ENCODE assay signal across 14 cellular contexts in the genomic region with DNA sequence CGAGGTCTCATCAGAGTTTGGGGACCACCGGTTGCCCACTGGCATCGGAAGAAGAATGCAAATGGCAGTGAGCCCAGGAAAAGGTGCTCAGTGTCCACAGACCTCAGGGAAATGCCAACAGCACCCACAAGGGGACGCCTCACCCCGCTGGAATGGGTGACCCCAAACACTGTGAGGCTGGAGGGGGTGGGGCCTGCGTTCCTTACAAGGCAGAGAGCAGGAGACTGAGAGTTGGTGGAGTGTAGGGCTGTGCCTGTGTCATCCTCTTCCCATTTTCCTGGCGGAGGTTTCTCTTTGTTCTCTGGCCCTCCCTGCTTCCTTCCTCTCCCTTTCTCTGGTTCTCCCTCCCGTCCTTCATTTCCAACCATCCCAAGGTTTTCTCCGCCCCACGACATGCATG. TPM values are rescaled to one million over a fixed set of nuclear protein-coding genes. Genes with fewer than 3 reads are reported as not detected.
A peak's percentile ranks its signal among the peaks of the same experiment; 100 is the strongest.
DNase-seq lines count a peak whose midpoint lies in the region; ATAC-seq, FAIRE-seq and TF ChIP-seq lines count a peak whose summit lies in the region.
"Not testable (repeated sequence)": the region's sequence is repeated elsewhere in the genome, so short reads cannot be mapped to it uniquely, and the experiment has no call there.
"Had no signal": no experiment of that assay in that cellular context is flagged by ENCODE, and none has a peak within 500 bp of the region (broad histone marks: within the 10 kb centered on the region; RNA-seq: fewer than 3 reads in every experiment).

No MANE protein-coding gene starts in this region.

- H3K27me3 ChIP-seq in DND-41 (ENCODE audit: insufficient read depth, low read length, poor library complexity); PC-3 (ENCODE audit: low read length): not testable (repeated sequence)
- H3K27me3 ChIP-seq in K562 (ENCODE audit: control insufficient read depth in 2 of 2, insufficient read depth in 2 of 2, low read length in 2 of 2) (peaks cover 16 to 31% of the 10 kb centered on the region in 2 experiments), fibroblast of lung (ENCODE audit: control insufficient read depth, insufficient read depth, low read length) (peaks cover 41% of the 10 kb centered on the region), upper lobe of right lung (peaks cover 78% of the 10 kb centered on the region)

- CTCF ChIA-PET in PC-3 (lab: Charles Lee); K562 (lab: Yijun Ruan, JAX; ENCODE audit: low intra/inter-chr PET ratio): not testable (repeated sequence)
- CTCF ChIA-PET in activated CD8-positive, alpha-beta T cell treated with anti-CD3 and anti-CD28 coated beads for 36 hours (lab: Charles Lee): interaction anchor here (2.0 to 2.3 kb wide), 2 partner anchors 8 to 63 kb away, joined by 4 to 10 read pairs; no protein-coding TSS in a partner anchor

- H3K9me3 ChIP-seq in DND-41 (ENCODE audit: insufficient read depth, low read length, severe bottlenecking); PC-3 (ENCODE audit: low read length); K562 (replicated peaks; ENCODE audit: control insufficient read depth, insufficient read depth, low read depth, low read length); fibroblast of lung (ENCODE audit: control insufficient read depth, insufficient read depth, low read depth, low read length); upper lobe of right lung: not testable (repeated sequence)

- H3K4me2 ChIP-seq in DND-41 (ENCODE audit: insufficient read depth, low read length); PC-3 (ENCODE audit: low read length); K562 (ENCODE audit: insufficient read depth, low read length): not testable (repeated sequence)
- H3K4me2 ChIP-seq in fibroblast of lung (ENCODE audit: extremely low read depth, insufficient read depth, low read length): peak overlapping the region; percentile 25

- not testable (repeated sequence) for H3K9me1 ChIP-seq in K562 (ENCODE audit: control insufficient read depth, insufficient read depth, low read length)

- not testable (repeated sequence) for H3K36me3 ChIP-seq in DND-41 (ENCODE audit: insufficient read depth, low read length); PC-3 (ENCODE audit: low read depth, low read length); K562 (ENCODE audit: control insufficient read depth, insufficient read depth, low read length); fibroblast of lung (ENCODE audit: control insufficient read depth, insufficient read depth, low read length); upper lobe of right lung

- H3K27ac Mint-ChIP-seq in activated CD8-positive, alpha-beta T cell treated with anti-CD3 and anti-CD28 coated beads for 36 hours; natural killer cell treated with Interleukin-12 subunit alpha and Interleukin-12 subunit beta and Interleukin-15 and Interleukin-18, amount 100 ng/mL, for 72 hours: not testable (repeated sequence)

- not testable (repeated sequence) for H4K20me1 ChIP-seq in DND-41 (ENCODE audit: insufficient read depth, low read length); PC-3 (ENCODE audit: low read length); K562 (replicated peaks; ENCODE audit: control insufficient read depth, insufficient read depth, low read length); fibroblast of lung (ENCODE audit: control insufficient read depth, extremely low read depth, insufficient read depth, low read length)

- not testable (repeated sequence) for H3K4me3 Mint-ChIP-seq in activated CD8-positive, alpha-beta T cell treated with anti-CD3 and anti-CD28 coated beads for 36 hours; natural killer cell treated with Interleukin-12 subunit alpha and Interleukin-12 subunit beta and Interleukin-15 and Interleukin-18, amount 100 ng/mL, for 72 hours

- 0% methylated on average over 1 of the region's 10 CpGs for WGBS in K562 (ENCODE audit: insufficient coverage, low coverage, missing lambda C conversion rate)

- TF ChIP-seq CTCF in DND-41 (IDR thresholded peaks at IDR 0.05; ENCODE audit: borderline replicate concordance, extremely low read depth, low read length, poor library complexity, severe bottlenecking); PC-3 (conservative IDR thresholded peaks at IDR 0.05; ENCODE audit: low read depth, low read length); activated CD8-positive, alpha-beta T cell treated with anti-CD3 and anti-CD28 coated beads for 36 hours (IDR thresholded peaks at IDR 0.05); fibroblast of lung (conservative IDR thresholded peaks at IDR 0.05 in 1 of 2, IDR thresholded peaks at IDR 0.05 in 1 of 2; ENCODE audit: low read depth in 1 of 2, low read length in 2 of 2); upper lobe of right lung (IDR thresholded peaks at IDR 0.05): not testable (repeated sequence)
- 0 out of 6 replicates have a peak, but pooled peaks of 1 of the 3 experiments have one; percentile 32 for TF ChIP-seq CTCF in K562 (IDR thresholded peaks at IDR 0.05 in 2 of 3, conservative IDR thresholded peaks at IDR 0.05 in 1 of 3; ENCODE audit: insufficient read depth in 2 of 3, low read depth in 1 of 3, low read length in 3 of 3)

- H3K27ac ChIP-seq in DND-41 (ENCODE audit: low read length); PC-3 (ENCODE audit: low read length); K562 (ENCODE audit: extremely low read depth, low read depth, low read length); fibroblast of lung (ENCODE audit: insufficient read depth, low read length); upper lobe of right lung: not testable (repeated sequence)

- not testable (repeated sequence) for H3K4me3 ChIP-seq in DND-41 (ENCODE audit: low read depth in 1 of 2, low read length in 2 of 2); PC-3 (ENCODE audit: low read length); K562; fibroblast of lung (replicated peaks in 1 of 4; ENCODE audit: control extremely low read depth in 1 of 4, insufficient read depth in 1 of 4, low read depth in 3 of 4, low read length in 4 of 4); upper lobe of right lung

- TF ChIP-seq EP300 in K562 (IDR thresholded peaks at IDR 0.05; ENCODE audit: low read length): not testable (repeated sequence)

- BruUV-seq in PC-3 (replicated peaks; lab: Mats Ljungman, UMichigan); K562 (replicated peaks; lab: Mats Ljungman, UMichigan): not testable (repeated sequence)

- H3K9ac ChIP-seq in DND-41 (ENCODE audit: low read depth, low read length); PC-3 (ENCODE audit: low read length); K562 (ENCODE audit: insufficient read depth in 1 of 2, low read depth in 2 of 2, low read length in 2 of 2); fibroblast of lung (ENCODE audit: insufficient read depth, low read length): not testable (repeated sequence)

- TF ChIP-seq POLR2A in K562 (conservative IDR thresholded peaks at IDR 0.05): not testable (repeated sequence)

- ATAC-seq in DND-41 (ENCODE audit: insufficient read depth, low read depth): peak; percentile 52; the same call in 1 of the 3 replicates
- ATAC-seq in PC-3: peak; percentile 75
- ATAC-seq in activated CD8-positive, alpha-beta T cell treated with anti-CD3 and anti-CD28 coated beads for 36 hours: peak; percentile 98
- peak; percentile 97 for ATAC-seq in K562
- ATAC-seq in left colon: peak; percentile 68
- ATAC-seq in natural killer cell treated with Interleukin-12 subunit alpha and Interleukin-12 subunit beta and Interleukin-15 and Interleukin-18, amount 100 ng/mL, for 72 hours: peak; percentile 63 to 73
- ATAC-seq in upper lobe of right lung: peak; percentile 86

- H2AFZ ChIP-seq in DND-41 (ENCODE audit: low read depth, low read length); PC-3 (ENCODE audit: low read length); K562 (ENCODE audit: low read depth, low read length); fibroblast of lung (ENCODE audit: low read length): not testable (repeated sequence)

- not testable (repeated sequence) for TF ChIP-seq RAD21 in K562 (CRISPR knock-in tag; conservative IDR thresholded peaks at IDR 0.05 in 1 of 2, IDR thresholded peaks at IDR 0.05 in 1 of 2)

- DNase-seq in DND-41; PC-3; activated CD8-positive, alpha-beta T cell treated with anti-CD3 and anti-CD28 coated beads for 36 hours; K562 (ENCODE audit: extremely low read depth in 1 of 4, low spot score in 3 of 4); fibroblast of lung (ENCODE audit: low read depth in 2 of 2); left colon; natural killer cell treated with Interleukin-12 subunit alpha and Interleukin-12 subunit beta and Interleukin-15 and Interleukin-18, amount 100 ng/mL, for 72 hours (ENCODE audit: low spot score); upper lobe of right lung: not testable (repeated sequence)

- intact Hi-C loops in PC-3 (cut with micrococcal nuclease); activated CD8-positive, alpha-beta T cell treated with anti-CD3 and anti-CD28 coated beads for 36 hours (cut with micrococcal nuclease); K562 (cut with micrococcal nuclease); left colon (cut with DNase I, micrococcal nuclease); upper lobe of right lung (cut with DNase I): not testable (repeated sequence)

- H3K4me1 Mint-ChIP-seq in activated CD8-positive, alpha-beta T cell treated with anti-CD3 and anti-CD28 coated beads for 36 hours (ENCODE audit: low read depth): peaks cover 10% of the 10 kb centered on the region
- H3K4me1 Mint-ChIP-seq in natural killer cell treated with Interleukin-12 subunit alpha and Interleukin-12 subunit beta and Interleukin-15 and Interleukin-18, amount 100 ng/mL, for 72 hours (ENCODE audit: low read depth in 2 of 2): not testable (repeated sequence)

- in situ Hi-C loops in K562 (cut with MboI): not testable (repeated sequence)

- not testable (repeated sequence) for H3F3A ChIP-seq in PC-3 (ENCODE audit: low read length, unreplicated experiment)

- H3K9me2 ChIP-seq in PC-3 (replicated peaks; ENCODE audit: low read length): not testable (repeated sequence)

- POLR2A ChIA-PET in PC-3 (lab: Charles Lee; ENCODE audit: unreplicated experiment); activated CD8-positive, alpha-beta T cell treated with anti-CD3 and anti-CD28 coated beads for 36 hours (lab: Charles Lee); K562 (lab: Yijun Ruan, JAX): not testable (repeated sequence)

- peaks cover 66% of the 10 kb centered on the region for H3K27me3 Mint-ChIP-seq in activated CD8-positive, alpha-beta T cell treated with anti-CD3 and anti-CD28 coated beads for 36 hours
- peaks cover 46 to 73% of the 10 kb centered on the region in 2 donors for H3K27me3 Mint-ChIP-seq in natural killer cell treated with Interleukin-12 subunit alpha and Interleukin-12 subunit beta and Interleukin-15 and Interleukin-18, amount 100 ng/mL, for 72 hours

- H3K79me2 ChIP-seq in DND-41 (ENCODE audit: insufficient read depth, low read length); PC-3 (ENCODE audit: low read length); K562 (ENCODE audit: control insufficient read depth, insufficient read depth, low read length); fibroblast of lung (ENCODE audit: control insufficient read depth, insufficient read depth, low read length): not testable (repeated sequence)

- H3K36me3 Mint-ChIP-seq in activated CD8-positive, alpha-beta T cell treated with anti-CD3 and anti-CD28 coated beads for 36 hours (ENCODE audit: low read depth); natural killer cell treated with Interleukin-12 subunit alpha and Interleukin-12 subunit beta and Interleukin-15 and Interleukin-18, amount 100 ng/mL, for 72 hours: not testable (repeated sequence)

- peak; percentile 63 for FAIRE-seq in K562 (lab: Jason Lieb, UNC)

- not testable (repeated sequence) for H3K4me1 ChIP-seq in DND-41 (ENCODE audit: insufficient read depth, low read length); PC-3 (ENCODE audit: insufficient read depth, low read length); K562 (replicated peaks in 1 of 2; ENCODE audit: control insufficient read depth in 2 of 2, insufficient read depth in 2 of 2, low read length in 2 of 2); fibroblast of lung (ENCODE audit: control insufficient read depth, extremely low read depth, insufficient read depth, low read length); upper lobe of right lung

- H3K9me3 Mint-ChIP-seq in activated CD8-positive, alpha-beta T cell treated with anti-CD3 and anti-CD28 coated beads for 36 hours; natural killer cell treated with Interleukin-12 subunit alpha and Interleukin-12 subunit beta and Interleukin-15 and Interleukin-18, amount 100 ng/mL, for 72 hours: not testable (repeated sequence)

RNA-seq across cellular contexts. Expression of a gene that starts 9.8 kb away (rescaled TPM):
- 0.86 and 0.87 TPM in 2 replicates for total RNA-seq in PC-3 (2014; rRNA removed)
- total RNA-seq in activated CD8-positive, alpha-beta T cell treated with anti-CD3 and anti-CD28 coated beads for 36 hours: 1 to 10 TPM; 2.5 to 2.7 TPM
- 2.2 and 5.9 TPM in 2 replicates for total RNA-seq in K562 (2011; cell fraction: chromatin; rRNA removed; ENCODE audit: low replicate concordance)
- total RNA-seq in K562 (2011; cell fraction: nucleolus; rRNA removed): 1.8 and 2.1 TPM in 2 replicates
- 2.8 and 3.3 TPM in 2 replicates for total RNA-seq in K562 (2011; cell fraction: nucleoplasm; rRNA removed)
- 1.5 and 1.8 TPM in 2 replicates for total RNA-seq in K562 (2014; rRNA removed)
- 2.5 and 3.4 TPM in 2 replicates for total RNA-seq in K562 (2014; rRNA removed; fragmentation: Illumina TruSeq; extraction: Trizol)
- 0.26 and 0.33 TPM in 2 replicates for total RNA-seq in K562 (2015; rRNA removed; fragmentation: Illumina TruSeq; extraction: Trizol)
- total RNA-seq in K562 (2021): 2.7 and 3.5 TPM in 2 replicates
- 1.1 and 1.3 TPM in 2 replicates for polyA plus RNA-seq in K562 (2011; rRNA removed)
- 0.40 and 0.91 TPM in 2 replicates for polyA plus RNA-seq in K562 (2011; cell fraction: cytosol; rRNA removed)
- 1.0 and 1.5 TPM in 2 replicates for polyA plus RNA-seq in K562 (2011; cell fraction: nucleus; rRNA removed)
- 1.3 and 14.7 TPM in 2 replicates for polyA plus RNA-seq in K562 (2012)
- 4.9 and 6.0 TPM in 2 replicates for polyA plus RNA-seq in K562 (2014; fragmentation: Illumina TruSeq; extraction: Trizol)
- polyA plus RNA-seq in K562 (2014; fragmentation: Nextera tagmentation; extraction: Ambion mirVana): 1 to 10 TPM; 1.2 to 2.5 TPM
- polyA plus RNA-seq in K562 (2014; rRNA removed): 2.7 and 3.3 TPM in 2 replicates
- polyA minus RNA-seq in K562 (2011; rRNA and poly(A)+ RNA removed): 0.67 and 0.99 TPM in 2 replicates
- polyA minus RNA-seq in K562 (2011; cell fraction: cytosol; rRNA and poly(A)+ RNA removed): 0.38 TPM in 1 of 2 replicates, not detected in the other
- polyA minus RNA-seq in K562 (2011; cell fraction: nucleus; rRNA and poly(A)+ RNA removed): 0.81 and 1.4 TPM in 2 replicates
- total RNA-seq in fibroblast of lung: 0.26 and 0.83 TPM in 2 replicates
- 1.1 and 2.1 TPM in 2 replicates for polyA plus RNA-seq in fibroblast of lung
- polyA plus RNA-seq in fibroblast of lung (2012): 0.89 and 1.5 TPM in 2 replicates
- 1.5 TPM in 1 of 2 replicates, not detected in the other for polyA minus RNA-seq in fibroblast of lung (ENCODE audit: low replicate concordance)
- total RNA-seq in left colon: under 1 TPM in 1 of 2 donors, not detected in 1; 0.09 TPM
- 1 to 10 TPM in 1 of 2 donors, under 1 TPM in 1; 0.31 to 1.5 TPM for total RNA-seq in natural killer cell treated with Interleukin-12 subunit alpha and Interleukin-12 subunit beta and Interleukin-15 and Interleukin-18, amount 100 ng/mL, for 72 hours
- 1.2 TPM for total RNA-seq in upper lobe of right lung
- total RNA-seq: Peyer's patch, uterus had no signal

RNA-seq across cellular contexts. Expression of a gene that starts 12.1 kb away (rescaled TPM):
- total RNA-seq in PC-3 (2014; rRNA removed) (5.8 and 8.1 TPM in 2 replicates), K562 (2014; rRNA removed) (0.50 and 0.57 TPM in 2 replicates), K562 (2014; rRNA removed; fragmentation: Illumina TruSeq; extraction: Trizol) (0.96 and 1.2 TPM in 2 replicates), K562 (2015; rRNA removed; fragmentation: Illumina TruSeq; extraction: Trizol) (0.60 and 0.83 TPM in 2 replicates), K562 (2021) (0.78 and 1.2 TPM in 2 replicates), fibroblast of lung (1.0 and 1.8 TPM in 2 replicates), left colon (under 1 TPM in 1 of 2 donors, not detected in 1; 0.31 TPM), upper lobe of right lung (2.3 TPM)
- under 1 TPM; 0.38 to 0.67 TPM for total RNA-seq in activated CD8-positive, alpha-beta T cell treated with anti-CD3 and anti-CD28 coated beads for 36 hours
- 6.3 and 10.4 TPM in 2 replicates for total RNA-seq in K562 (2011; cell fraction: chromatin; rRNA removed; ENCODE audit: low replicate concordance)
- total RNA-seq in K562 (2011; cell fraction: nucleolus; rRNA removed): 8.3 and 12.7 TPM in 2 replicates
- 13.1 and 13.4 TPM in 2 replicates for total RNA-seq in K562 (2011; cell fraction: nucleoplasm; rRNA removed)
- polyA plus RNA-seq in K562 (2011; rRNA removed) (2.7 and 5.3 TPM in 2 replicates), K562 (2014; fragmentation: Illumina TruSeq; extraction: Trizol) (1.8 and 2.4 TPM in 2 replicates), K562 (2014; fragmentation: Nextera tagmentation; extraction: Ambion mirVana) (1 to 10 TPM; 3.2 to 4.1 TPM), K562 (2014; rRNA removed) (1.1 TPM in 2 replicates), fibroblast of lung (6.9 and 10.0 TPM in 2 replicates)
- polyA plus RNA-seq in K562 (2011; cell fraction: cytosol; rRNA removed): 2.6 and 5.2 TPM in 2 replicates
- 1.4 and 3.5 TPM in 2 replicates for polyA plus RNA-seq in K562 (2011; cell fraction: nucleus; rRNA removed)
- 1.2 and 4.7 TPM in 2 replicates for polyA plus RNA-seq in K562 (2012)
- 1.4 and 2.9 TPM in 2 replicates for polyA minus RNA-seq in K562 (2011; rRNA and poly(A)+ RNA removed)
- polyA minus RNA-seq in K562 (2011; cell fraction: cytosol; rRNA and poly(A)+ RNA removed): 0.86 TPM in 1 of 2 replicates, not detected in the other
- 0.22 and 0.27 TPM in 2 replicates for polyA minus RNA-seq in K562 (2011; cell fraction: nucleus; rRNA and poly(A)+ RNA removed)
- polyA plus RNA-seq in fibroblast of lung (2012): 4.3 and 6.1 TPM in 2 replicates
- polyA minus RNA-seq in fibroblast of lung (ENCODE audit: low replicate concordance): 1.7 and 3.3 TPM in 2 replicates
- 1 to 10 TPM in 1 of 2 donors, under 1 TPM in 1; 0.98 to 4.0 TPM for total RNA-seq in natural killer cell treated with Interleukin-12 subunit alpha and Interleukin-12 subunit beta and Interleukin-15 and Interleukin-18, amount 100 ng/mL, for 72 hours
- total RNA-seq: Peyer's patch had no signal

RNA-seq across cellular contexts. Expression of a gene that starts 31.0 kb away (rescaled TPM):
- total RNA-seq in PC-3 (2014; rRNA removed): 1.5 and 2.0 TPM in 2 replicates
- not detected for total RNA-seq in activated CD8-positive, alpha-beta T cell treated with anti-CD3 and anti-CD28 coated beads for 36 hours
- total RNA-seq in K562 (2011; cell fraction: chromatin; rRNA removed; ENCODE audit: low replicate concordance): not detected in 2 replicates
- not detected in 2 replicates for total RNA-seq in K562 (2011; cell fraction: nucleolus; rRNA removed)
- 0.61 TPM in 1 of 2 replicates, not detected in the other for total RNA-seq in K562 (2011; cell fraction: nucleoplasm; rRNA removed)
- not detected in 2 replicates for total RNA-seq in K562 (2014; rRNA removed)
- total RNA-seq in K562 (2014; rRNA removed; fragmentation: Illumina TruSeq; extraction: Trizol): not detected in 2 replicates
- total RNA-seq in K562 (2015; rRNA removed; fragmentation: Illumina TruSeq; extraction: Trizol): not detected in 2 replicates
- total RNA-seq in K562 (2021): not detected in 2 replicates
- 0.11 TPM in 1 of 2 replicates, not detected in the other for polyA plus RNA-seq in K562 (2011; rRNA removed)
- polyA plus RNA-seq in K562 (2011; cell fraction: cytosol; rRNA removed): 0.13 TPM in 1 of 2 replicates, not detected in the other
- polyA plus RNA-seq in K562 (2011; cell fraction: nucleus; rRNA removed): 0.16 TPM in 1 of 2 replicates, not detected in the other
- polyA plus RNA-seq in K562 (2012): 0.07 TPM in 1 of 2 replicates, not detected in the other
- not detected in 2 replicates for polyA plus RNA-seq in K562 (2014; fragmentation: Illumina TruSeq; extraction: Trizol)
- polyA plus RNA-seq in K562 (2014; fragmentation: Nextera tagmentation; extraction: Ambion mirVana): not detected
- not detected in 2 replicates for polyA plus RNA-seq in K562 (2014; rRNA removed)
- not detected in 2 replicates for polyA minus RNA-seq in K562 (2011; rRNA and poly(A)+ RNA removed)
- not detected in 2 replicates for polyA minus RNA-seq in K562 (2011; cell fraction: cytosol; rRNA and poly(A)+ RNA removed)
- polyA minus RNA-seq in K562 (2011; cell fraction: nucleus; rRNA and poly(A)+ RNA removed): not detected in 2 replicates
- total RNA-seq in fibroblast of lung: 3.3 and 8.8 TPM in 2 replicates
- polyA plus RNA-seq in fibroblast of lung: 3.3 and 8.9 TPM in 2 replicates
- polyA plus RNA-seq in fibroblast of lung (2012): 3.7 and 9.9 TPM in 2 replicates
- 1.8 and 10.8 TPM in 2 replicates for polyA minus RNA-seq in fibroblast of lung (ENCODE audit: low replicate concordance)
- total RNA-seq in left colon: not detected
- total RNA-seq in natural killer cell treated with Interleukin-12 subunit alpha and Interleukin-12 subunit beta and Interleukin-15 and Interleukin-18, amount 100 ng/mL, for 72 hours: under 1 TPM in 1 of 2 donors, not detected in 1; 0.43 TPM
- total RNA-seq in upper lobe of right lung: 1.2 TPM
- total RNA-seq: activated CD4-positive, alpha-beta memory T cell treated with anti-CD3 and anti-CD28 coated beads for 36 hours; Peyer's patch had no signal
- polyA plus RNA-seq: neural cell had no signal

RNA-seq across cellular contexts. Expression of a gene that starts 56.0 kb away (rescaled TPM):
- 0.40 and 1.7 TPM in 2 replicates for total RNA-seq in PC-3 (2014; rRNA removed)
- total RNA-seq in activated CD8-positive, alpha-beta T cell treated with anti-CD3 and anti-CD28 coated beads for 36 hours: not detected
- not detected in 2 replicates for total RNA-seq in K562 (2011; cell fraction: chromatin; rRNA removed; ENCODE audit: low replicate concordance)
- not detected in 2 replicates for total RNA-seq in K562 (2011; cell fraction: nucleolus; rRNA removed)
- not detected in 2 replicates for total RNA-seq in K562 (2011; cell fraction: nucleoplasm; rRNA removed)
- total RNA-seq in K562 (2014; rRNA removed): not detected in 2 replicates
- not detected in 2 replicates for total RNA-seq in K562 (2014; rRNA removed; fragmentation: Illumina TruSeq; extraction: Trizol)
- not detected in 2 replicates for total RNA-seq in K562 (2015; rRNA removed; fragmentation: Illumina TruSeq; extraction: Trizol)
- not detected in 2 replicates for total RNA-seq in K562 (2021)
- not detected in 2 replicates for polyA plus RNA-seq in K562 (2011; rRNA removed)
- polyA plus RNA-seq in K562 (2011; cell fraction: cytosol; rRNA removed): 0.01 and 0.18 TPM in 2 replicates
- 0.24 TPM in 1 of 2 replicates, not detected in the other for polyA plus RNA-seq in K562 (2011; cell fraction: nucleus; rRNA removed)
- not detected in 2 replicates for polyA plus RNA-seq in K562 (2012)
- polyA plus RNA-seq in K562 (2014; fragmentation: Illumina TruSeq; extraction: Trizol): not detected in 2 replicates
- polyA plus RNA-seq in K562 (2014; fragmentation: Nextera tagmentation; extraction: Ambion mirVana): not detected
- polyA plus RNA-seq in K562 (2014; rRNA removed): not detected in 2 replicates
- polyA minus RNA-seq in K562 (2011; rRNA and poly(A)+ RNA removed): not detected in 2 replicates
- polyA minus RNA-seq in K562 (2011; cell fraction: cytosol; rRNA and poly(A)+ RNA removed): not detected in 2 replicates
- polyA minus RNA-seq in K562 (2011; cell fraction: nucleus; rRNA and poly(A)+ RNA removed): 0.11 and 0.13 TPM in 2 replicates
- total RNA-seq in fibroblast of lung: 0.51 and 1.5 TPM in 2 replicates
- 0.12 and 0.70 TPM in 2 replicates for polyA plus RNA-seq in fibroblast of lung
- 0.13 and 0.89 TPM in 2 replicates for polyA plus RNA-seq in fibroblast of lung (2012)
- 0.63 TPM in 1 of 2 replicates, not detected in the other for polyA minus RNA-seq in fibroblast of lung (ENCODE audit: low replicate concordance)
- under 1 TPM in 1 of 2 donors, not detected in 1; 0.61 TPM for total RNA-seq in left colon
- total RNA-seq in natural killer cell treated with Interleukin-12 subunit alpha and Interleukin-12 subunit beta and Interleukin-15 and Interleukin-18, amount 100 ng/mL, for 72 hours: not detected
- 0.96 TPM for total RNA-seq in upper lobe of right lung
- total RNA-seq: activated CD4-positive, alpha-beta memory T cell treated with anti-CD3 and anti-CD28 coated beads for 36 hours; fibroblast of villous mesenchyme; Peyer's patch; temporal lobe had no signal
- polyA plus RNA-seq: neural cell had no signal
